Comparison of ENCODE assay signal across 33 cellular contexts in the genomic region with DNA sequence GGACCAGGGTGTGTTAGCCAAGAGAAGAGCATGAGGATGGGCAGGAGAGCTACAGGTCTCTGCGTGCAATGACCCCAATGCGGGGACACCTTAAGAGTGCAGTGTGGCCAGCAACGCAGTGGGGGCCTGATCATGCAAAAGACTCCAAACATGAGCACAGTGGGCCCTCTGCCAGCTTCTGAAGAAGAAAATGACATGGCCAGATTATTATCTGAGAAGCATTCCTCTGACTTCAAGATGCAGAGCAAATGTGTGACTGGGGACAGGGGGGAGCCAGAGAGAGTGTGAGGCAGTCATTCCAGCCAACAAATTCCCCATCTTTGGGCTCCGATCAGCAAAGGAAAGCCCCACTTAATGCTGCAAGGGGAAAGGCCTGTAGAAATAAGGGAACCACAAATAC.
"Had no signal": no experiment of that assay in that cellular context is flagged by ENCODE, and none has a peak within 500 bp of the region (broad histone marks: within the 10 kb centered on the region; RNA-seq: fewer than 3 reads in every experiment).

No MANE protein-coding gene starts in this region.

- H3K4me2 ChIP-seq: neural progenitor cell had no signal

- H3K27me3 Mint-ChIP-seq: stimulated activated naive CD8-positive, alpha-beta T cell treated with anti-CD3 and anti-CD28 coated beads, Interleukin-15, Interleukin-2, amounts not matched to agents 100 ng/mL and 50 ng/mL, for 24 hours had no signal

- FAIRE-seq: colon had no signal

- ATAC-seq: left colon; naive thymus-derived CD4-positive, alpha-beta T cell; psoas muscle; right cardiac atrium; stimulated activated memory B cell treated with anti-CD40 and anti-IgM and Interleukin-4, amounts not matched to agents 10 μg/mL and 1 μg/mL and 100 μg/mL, for 72 hours had no signal

- H3K36me3 Mint-ChIP-seq: neural progenitor cell had no signal

- H3K4me3 Mint-ChIP-seq: endodermal cell; immature natural killer cell; naive thymus-derived CD4-positive, alpha-beta T cell; nephron; neural progenitor cell; stimulated activated memory B cell treated with anti-CD40 and anti-IgM and Interleukin-4, amounts not matched to agents 10 μg/mL and 1 μg/mL and 100 μg/mL, for 72 hours; stimulated activated naive CD8-positive, alpha-beta T cell treated with anti-CD3 and anti-CD28 coated beads, Interleukin-15, Interleukin-2, amounts not matched to agents 100 ng/mL and 50 ng/mL, for 24 hours had no signal

- DNase-seq: dorsolateral prefrontal cortex; effector CD4-positive, alpha-beta T cell; endodermal cell; foreskin melanocyte; glutamatergic neuron; hypothalamus; immature natural killer cell; islet precursor cell; kidney glomerular epithelial cell; left colon; mesenchymal stem cell; midbrain; naive thymus-derived CD4-positive, alpha-beta T cell; nucleus accumbens; ovary; posterior cingulate gyrus; psoas muscle; right cardiac atrium; spleen; stimulated activated CD4-positive, alpha-beta T cell treated with anti-CD3 and anti-CD28 coated beads, Interleukin-4, amount 100 ng/mL, for 4 hours; upper lobe of left lung; uterus had no signal

- H3K4me1 ChIP-seq: esophagus muscularis mucosa, psoas muscle, tibial nerve, upper lobe of left lung, uterus had no signal

- H3K27me3 ChIP-seq: dorsolateral prefrontal cortex, esophagus muscularis mucosa, neural progenitor cell, ovary, tibial nerve, upper lobe of left lung, uterus had no signal

- H3K4me3 ChIP-seq: dorsolateral prefrontal cortex, esophagus muscularis mucosa, lung, neural progenitor cell, ovary, psoas muscle, skin epidermis, spleen, thoracic aorta, tibial nerve, upper lobe of left lung, uterus had no signal

- H3K4me1 Mint-ChIP-seq: immature natural killer cell; stimulated activated memory B cell treated with anti-CD40 and anti-IgM and Interleukin-4, amounts not matched to agents 10 μg/mL and 1 μg/mL and 100 μg/mL, for 72 hours had no signal

- H3K36me3 ChIP-seq: esophagus muscularis mucosa, neural progenitor cell, ovary, spleen, thoracic aorta, tibial nerve, upper lobe of left lung, uterus had no signal

- H3K27ac Mint-ChIP-seq: endodermal cell; immature natural killer cell; naive thymus-derived CD4-positive, alpha-beta T cell; nephron; neural progenitor cell; stimulated activated memory B cell treated with anti-CD40 and anti-IgM and Interleukin-4, amounts not matched to agents 10 μg/mL and 1 μg/mL and 100 μg/mL, for 72 hours; stimulated activated naive CD8-positive, alpha-beta T cell treated with anti-CD3 and anti-CD28 coated beads, Interleukin-15, Interleukin-2, amounts not matched to agents 100 ng/mL and 50 ng/mL, for 24 hours had no signal

- H3K9me3 ChIP-seq: esophagus muscularis mucosa, ovary, psoas muscle, spleen, thoracic aorta, tibial nerve, upper lobe of left lung, uterus had no signal

- H3K9ac ChIP-seq: neural progenitor cell had no signal

- H3K9me3 Mint-ChIP-seq: endodermal cell; immature natural killer cell; nephron; neural progenitor cell; stimulated activated memory B cell treated with anti-CD40 and anti-IgM and Interleukin-4, amounts not matched to agents 10 μg/mL and 1 μg/mL and 100 μg/mL, for 72 hours; stimulated activated naive CD8-positive, alpha-beta T cell treated with anti-CD3 and anti-CD28 coated beads, Interleukin-15, Interleukin-2, amounts not matched to agents 100 ng/mL and 50 ng/mL, for 24 hours had no signal

- H3K27ac ChIP-seq: dorsolateral prefrontal cortex, epithelial cell of prostate, esophagus muscularis mucosa, neural progenitor cell, ovary, psoas muscle, skin epidermis, spleen, thoracic aorta, tibial nerve, upper lobe of left lung, uterus had no signal

- H2AFZ ChIP-seq: neural progenitor cell had no signal
